In genomic region chr22:21665047-21665851, GRCh38 we compare ENCODE assay signal across 8 cellular contexts. TPM values are rescaled to one million over a fixed set of nuclear protein-coding genes. Genes with fewer than 3 reads are reported as not detected.
DNase-seq lines count a peak whose midpoint lies in the region; ATAC-seq, FAIRE-seq and TF ChIP-seq lines count a peak whose summit lies in the region.

No MANE protein-coding gene starts in this region.

- no peak for FAIRE-seq in K562 (lab: Jason Lieb, UNC)
- peak; percentile 52 for FAIRE-seq in urothelium cell line (lab: Jason Lieb, UNC)

- H3K36me3 ChIP-seq in heart left ventricle: peaks cover 0 to 13% (median 6%) of the 10 kb centered on the region in 9 donors
- peaks cover 15% of the 10 kb centered on the region for H3K36me3 ChIP-seq in K562 (ENCODE audit: control insufficient read depth, insufficient read depth, low read length)

- ATAC-seq in heart left ventricle (peak in 1 of 4 donors; percentile 10), Right ventricle myocardium superior (ENCODE audit: poor library complexity) (no peak), K562 (peak; percentile 0), memory B cell (ENCODE audit: low read depth) (no peak), GM19455 (IDR thresholded peaks at IDR 0.05; ENCODE audit: unreplicated experiment) (no peak), HG03439 (IDR thresholded peaks at IDR 0.05; ENCODE audit: unreplicated experiment) (no peak), HG03097 (IDR thresholded peaks at IDR 0.05; ENCODE audit: low FRiP score, unreplicated experiment) (no peak)

- peak overlapping the region; percentile 96 for H2AFZ ChIP-seq in K562 (ENCODE audit: low read depth, low read length)

- TF ChIP-seq CTCF in heart left ventricle (IDR thresholded peaks at IDR 0.05) (no peak), K562 (IDR thresholded peaks at IDR 0.05 in 2 of 3, conservative IDR thresholded peaks at IDR 0.05 in 1 of 3; ENCODE audit: insufficient read depth in 2 of 3, low read depth in 1 of 3, low read length in 3 of 3) (no peak; a peak in 2 of 6 replicates)

- peaks cover 0 to 21% (median 7%) of the 10 kb centered on the region in 12 donors for H3K4me1 ChIP-seq in heart left ventricle
- peaks cover 14 to 32% of the 10 kb centered on the region in 2 experiments; a peak in 4 of 5 replicates for H3K4me1 ChIP-seq in K562 (replicated peaks in 1 of 2; ENCODE audit: control insufficient read depth in 2 of 2, insufficient read depth in 2 of 2, low read length in 2 of 2)

- in situ Hi-C loops in K562 (cut with MboI): loop anchor here (25.0 kb wide), 1 partner anchor 1328 kb away; no protein-coding TSS in a partner anchor

- CTCF ChIA-PET in K562 (lab: Yijun Ruan, JAX; ENCODE audit: low intra/inter-chr PET ratio): interaction anchor here (0.7 to 2.6 kb wide), 2 partner anchors 14 to 273 kb away, joined by 3 to 9 read pairs; no protein-coding TSS in a partner anchor

- H3K27me3 Mint-ChIP-seq in memory B cell: no peaks in the 10 kb centered on the region

- peak overlapping the region; percentile 42 to 97 (median 68) for H3K4me3 ChIP-seq in heart left ventricle
- H3K4me3 ChIP-seq in K562: peak overlapping the region; percentile 44

- DNase-seq in heart left ventricle (no peak), Right ventricle myocardium superior (no peak), K562 (ENCODE audit: extremely low read depth in 1 of 4, low spot score in 3 of 4) (peak in 1 of 4 experiments; percentile 69), memory B cell (ENCODE audit: low spot score in 2 of 2) (no peak), urothelium cell line (ENCODE audit: low spot score) (no peak)

- peaks cover 12% of the 10 kb centered on the region for H3K4me1 Mint-ChIP-seq in memory B cell

- no peaks in the 10 kb centered on the region for H3K9me3 Mint-ChIP-seq in memory B cell

- H3K9me1 ChIP-seq in K562 (ENCODE audit: control insufficient read depth, insufficient read depth, low read length): peaks cover 8% of the 10 kb centered on the region

- H3K9me3 ChIP-seq in heart left ventricle: no peaks in the 10 kb centered on the region
- 0 out of 2 replicates have a peak, but pooled peaks cover 2% of the 10 kb centered on the region for H3K9me3 ChIP-seq in K562 (replicated peaks; ENCODE audit: control insufficient read depth, insufficient read depth, low read depth, low read length)

- TF ChIP-seq RAD21 in K562 (CRISPR knock-in tag; conservative IDR thresholded peaks at IDR 0.05 in 1 of 2, IDR thresholded peaks at IDR 0.05 in 1 of 2): no peak

- H3K4me3 Mint-ChIP-seq in memory B cell: peak overlapping the region; percentile 94

- peak overlapping the region; percentile 91 for H3K4me2 ChIP-seq in K562 (ENCODE audit: insufficient read depth, low read length)

- POLR2A ChIA-PET in K562 (lab: Yijun Ruan, JAX): interaction anchor here (0.6 to 8.9 kb wide), 36 partner anchors 7 to 471 kb away, joined by 3 to 167 read pairs (median 5); partner anchors contain the start of genes CCDC116, PPM1F, SDF2L1 and YPEL1

- H3K27me3 ChIP-seq in heart left ventricle (no peaks in the 10 kb centered on the region), K562 (ENCODE audit: control insufficient read depth in 2 of 2, insufficient read depth in 2 of 2, low read length in 2 of 2) (no peaks in the 10 kb centered on the region)

- no TSS peak for BruUV-seq in K562 (replicated peaks; lab: Mats Ljungman, UMichigan)

- 73 to 78% (median 74%) methylated on average over 26 of the region's 26 CpGs for WGBS in heart left ventricle, 4 donors
- 62% methylated on average over 26 of the region's 26 CpGs for WGBS in K562 (ENCODE audit: insufficient coverage, low coverage, missing lambda C conversion rate)

- intact Hi-C loops in heart left ventricle (cut with DNase I) (no loop called here), Right ventricle myocardium superior (cut with DNase I) (no loop called here), K562 (cut with micrococcal nuclease) (no loop called here)

- peaks cover 31% of the 10 kb centered on the region for H3K79me2 ChIP-seq in K562 (ENCODE audit: control insufficient read depth, insufficient read depth, low read length)

- H3K9ac ChIP-seq in K562 (ENCODE audit: insufficient read depth in 1 of 2, low read depth in 2 of 2, low read length in 2 of 2): peak overlapping the region; percentile 81 to 94

- no peak for TF ChIP-seq EP300 in K562 (IDR thresholded peaks at IDR 0.05; ENCODE audit: low read length)

- H3K27ac Mint-ChIP-seq in memory B cell: peak overlapping the region; percentile 94

- H3K27ac ChIP-seq in heart left ventricle: peak overlapping the region; percentile 72 to 98 (median 92)
- peak overlapping the region; percentile 84 for H3K27ac ChIP-seq in K562 (ENCODE audit: extremely low read depth, low read depth, low read length)

- H3K36me3 Mint-ChIP-seq in memory B cell: peaks cover 2% of the 10 kb centered on the region

- H4K20me1 ChIP-seq in K562 (replicated peaks; ENCODE audit: control insufficient read depth, insufficient read depth, low read length): no peaks in the 10 kb centered on the region; the same call in 1 of the 2 replicates

- TF ChIP-seq POLR2A in heart left ventricle (IDR thresholded peaks at IDR 0.05) (no peak), K562 (conservative IDR thresholded peaks at IDR 0.05) (no peak)

RNA-seq across cellular contexts. Expression of gene PPIL2, which starts 0.6 kb away (rescaled TPM):
- total RNA-seq in heart left ventricle: 10 to 100 TPM; 13.5 to 31.0 (median 23.8) TPM
- polyA plus RNA-seq in heart left ventricle: 10 to 100 TPM; 23.2 to 25.8 TPM
- total RNA-seq in Right ventricle myocardium superior: 22.5 TPM
- 1,132 and 1,539 TPM in 2 replicates for total RNA-seq in K562 (2011; cell fraction: chromatin; rRNA removed; ENCODE audit: low replicate concordance)
- total RNA-seq in K562 (2011; cell fraction: nucleolus; rRNA removed): 736 and 826 TPM in 2 replicates
- 718 and 814 TPM in 2 replicates for total RNA-seq in K562 (2011; cell fraction: nucleoplasm; rRNA removed)
- 174 and 195 TPM in 2 replicates for total RNA-seq in K562 (2014; rRNA removed)
- 104 and 115 TPM in 2 replicates for total RNA-seq in K562 (2014; rRNA removed; fragmentation: Illumina TruSeq; extraction: Trizol)
- total RNA-seq in K562 (2015; rRNA removed; fragmentation: Illumina TruSeq; extraction: Trizol): 170 and 172 TPM in 2 replicates
- 251 and 267 TPM in 2 replicates for total RNA-seq in K562 (2021)
- 193 and 247 TPM in 2 replicates for polyA plus RNA-seq in K562 (2011; rRNA removed)
- polyA plus RNA-seq in K562 (2011; cell fraction: cytosol; rRNA removed): 143 and 211 TPM in 2 replicates
- 801 and 951 TPM in 2 replicates for polyA plus RNA-seq in K562 (2011; cell fraction: nucleus; rRNA removed)
- 185 and 193 TPM in 2 replicates for polyA plus RNA-seq in K562 (2012)
- polyA plus RNA-seq in K562 (2014; fragmentation: Illumina TruSeq; extraction: Trizol): 250 and 261 TPM in 2 replicates
- 10 to 100 TPM; 13.2 to 28.8 TPM for polyA plus RNA-seq in K562 (2014; fragmentation: Nextera tagmentation; extraction: Ambion mirVana)
- 268 and 298 TPM in 2 replicates for polyA plus RNA-seq in K562 (2014; rRNA removed)
- polyA minus RNA-seq in K562 (2011; rRNA and poly(A)+ RNA removed): 228 and 271 TPM in 2 replicates
- 95.6 and 98.4 TPM in 2 replicates for polyA minus RNA-seq in K562 (2011; cell fraction: cytosol; rRNA and poly(A)+ RNA removed)
- 325 and 509 TPM in 2 replicates for polyA minus RNA-seq in K562 (2011; cell fraction: nucleus; rRNA and poly(A)+ RNA removed)

RNA-seq across cellular contexts. Expression of gene SDF2L1, which starts 23.1 kb away (rescaled TPM):
- total RNA-seq in heart left ventricle (10 to 100 TPM; 14.1 to 54.1 (median 24.5) TPM), Right ventricle myocardium superior (20.4 TPM), K562 (2014; rRNA removed) (894 and 989 TPM in 2 replicates), K562 (2014; rRNA removed; fragmentation: Illumina TruSeq; extraction: Trizol) (41.9 and 82.9 TPM in 2 replicates), K562 (2015; rRNA removed; fragmentation: Illumina TruSeq; extraction: Trizol) (135 and 153 TPM in 2 replicates), K562 (2021) (551 and 557 TPM in 2 replicates)
- polyA plus RNA-seq in heart left ventricle (100 to 1,000 TPM in 1 of 2 donors, 10 to 100 TPM in 1; 22.7 to 226 TPM), K562 (2011; rRNA removed) (124 and 218 TPM in 2 replicates), K562 (2014; fragmentation: Illumina TruSeq; extraction: Trizol) (33.8 and 82.2 TPM in 2 replicates), K562 (2014; fragmentation: Nextera tagmentation; extraction: Ambion mirVana) (10 to 100 TPM; 15.1 to 34.8 TPM), K562 (2014; rRNA removed) (666 and 827 TPM in 2 replicates)
- 72.2 and 221 TPM in 2 replicates for total RNA-seq in K562 (2011; cell fraction: chromatin; rRNA removed; ENCODE audit: low replicate concordance)
- 489 and 555 TPM in 2 replicates for total RNA-seq in K562 (2011; cell fraction: nucleolus; rRNA removed)
- total RNA-seq in K562 (2011; cell fraction: nucleoplasm; rRNA removed): 263 and 279 TPM in 2 replicates
- polyA plus RNA-seq in K562 (2011; cell fraction: cytosol; rRNA removed): 273 and 603 TPM in 2 replicates
- polyA plus RNA-seq in K562 (2011; cell fraction: nucleus; rRNA removed): 110 and 123 TPM in 2 replicates
- 384 and 632 TPM in 2 replicates for polyA plus RNA-seq in K562 (2012)
- 50.1 and 80.5 TPM in 2 replicates for polyA minus RNA-seq in K562 (2011; rRNA and poly(A)+ RNA removed)
- 107 and 114 TPM in 2 replicates for polyA minus RNA-seq in K562 (2011; cell fraction: cytosol; rRNA and poly(A)+ RNA removed)
- 37.7 and 69.6 TPM in 2 replicates for polyA minus RNA-seq in K562 (2011; cell fraction: nucleus; rRNA and poly(A)+ RNA removed)

RNA-seq across cellular contexts. Expression of gene CCDC116, which starts 32.7 kb away (rescaled TPM):
- total RNA-seq in heart left ventricle: 1 to 10 TPM in 1 of 9 donors, under 1 TPM in 4, not detected in 4; 0.18 to 1.3 (median 0.26) TPM
- under 1 TPM; 0.19 to 0.27 TPM for polyA plus RNA-seq in heart left ventricle
- 0.24 TPM for total RNA-seq in Right ventricle myocardium superior
- 11.2 and 34.3 TPM in 2 replicates for total RNA-seq in K562 (2011; cell fraction: chromatin; rRNA removed; ENCODE audit: low replicate concordance)
- 28.7 and 33.9 TPM in 2 replicates for total RNA-seq in K562 (2011; cell fraction: nucleolus; rRNA removed)
- total RNA-seq in K562 (2011; cell fraction: nucleoplasm; rRNA removed): 18.1 and 19.5 TPM in 2 replicates
- 9.3 and 13.6 TPM in 2 replicates for total RNA-seq in K562 (2014; rRNA removed)
- total RNA-seq in K562 (2014; rRNA removed; fragmentation: Illumina TruSeq; extraction: Trizol): 2.1 and 2.8 TPM in 2 replicates
- total RNA-seq in K562 (2015; rRNA removed; fragmentation: Illumina TruSeq; extraction: Trizol): 4.7 and 5.2 TPM in 2 replicates
- total RNA-seq in K562 (2021): 11.3 and 15.6 TPM in 2 replicates
- polyA plus RNA-seq in K562 (2011; rRNA removed): 1.6 and 2.1 TPM in 2 replicates
- 1.8 and 5.8 TPM in 2 replicates for polyA plus RNA-seq in K562 (2011; cell fraction: cytosol; rRNA removed)
- polyA plus RNA-seq in K562 (2011; cell fraction: nucleus; rRNA removed): 6.5 and 19.5 TPM in 2 replicates
- 5.2 and 6.4 TPM in 2 replicates for polyA plus RNA-seq in K562 (2012)
- polyA plus RNA-seq in K562 (2014; fragmentation: Illumina TruSeq; extraction: Trizol): 6.3 and 8.9 TPM in 2 replicates
- 1 to 10 TPM; 1.6 to 2.3 TPM for polyA plus RNA-seq in K562 (2014; fragmentation: Nextera tagmentation; extraction: Ambion mirVana)
- 7.1 and 8.6 TPM in 2 replicates for polyA plus RNA-seq in K562 (2014; rRNA removed)
- polyA minus RNA-seq in K562 (2011; rRNA and poly(A)+ RNA removed): 1.3 and 1.8 TPM in 2 replicates
- 1.5 and 3.9 TPM in 2 replicates for polyA minus RNA-seq in K562 (2011; cell fraction: cytosol; rRNA and poly(A)+ RNA removed)
- polyA minus RNA-seq in K562 (2011; cell fraction: nucleus; rRNA and poly(A)+ RNA removed): 8.3 and 12.3 TPM in 2 replicates

RNA-seq across cellular contexts. Expression of gene YDJC, which starts 35.4 kb away (rescaled TPM):
- total RNA-seq in heart left ventricle: 10 to 100 TPM in 2 of 9 donors, 1 to 10 TPM in 7; 3.0 to 19.8 (median 5.4) TPM
- polyA plus RNA-seq in heart left ventricle: 10 to 100 TPM in 1 of 2 donors, 1 to 10 TPM in 1; 8.1 to 17.5 TPM
- 4.5 TPM for total RNA-seq in Right ventricle myocardium superior
- 121 and 504 TPM in 2 replicates for total RNA-seq in K562 (2011; cell fraction: chromatin; rRNA removed; ENCODE audit: low replicate concordance)
- total RNA-seq in K562 (2011; cell fraction: nucleolus; rRNA removed): 857 and 885 TPM in 2 replicates
- total RNA-seq in K562 (2011; cell fraction: nucleoplasm; rRNA removed): 325 and 370 TPM in 2 replicates
- total RNA-seq in K562 (2014; rRNA removed): 871 and 1,007 TPM in 2 replicates
- 69.0 and 87.5 TPM in 2 replicates for total RNA-seq in K562 (2014; rRNA removed; fragmentation: Illumina TruSeq; extraction: Trizol)
- 164 and 196 TPM in 2 replicates for total RNA-seq in K562 (2015; rRNA removed; fragmentation: Illumina TruSeq; extraction: Trizol)
- 626 and 641 TPM in 2 replicates for total RNA-seq in K562 (2021)
- polyA plus RNA-seq in K562 (2011; rRNA removed): 203 and 277 TPM in 2 replicates
- 382 and 1,449 TPM in 2 replicates for polyA plus RNA-seq in K562 (2011; cell fraction: cytosol; rRNA removed)
- polyA plus RNA-seq in K562 (2011; cell fraction: nucleus; rRNA removed): 629 and 1,089 TPM in 2 replicates
- 282 and 288 TPM in 2 replicates for polyA plus RNA-seq in K562 (2012)
- 106 and 159 TPM in 2 replicates for polyA plus RNA-seq in K562 (2014; fragmentation: Illumina TruSeq; extraction: Trizol)
- 10 to 100 TPM; 13.5 to 23.5 TPM for polyA plus RNA-seq in K562 (2014; fragmentation: Nextera tagmentation; extraction: Ambion mirVana)
- polyA plus RNA-seq in K562 (2014; rRNA removed): 707 and 732 TPM in 2 replicates
- 35.0 and 44.2 TPM in 2 replicates for polyA minus RNA-seq in K562 (2011; rRNA and poly(A)+ RNA removed)
- polyA minus RNA-seq in K562 (2011; cell fraction: cytosol; rRNA and poly(A)+ RNA removed): 212 and 264 TPM in 2 replicates
- 294 and 313 TPM in 2 replicates for polyA minus RNA-seq in K562 (2011; cell fraction: nucleus; rRNA and poly(A)+ RNA removed)
